10 cellular contexts compared by ENCODE assay signal in the genomic region with DNA sequence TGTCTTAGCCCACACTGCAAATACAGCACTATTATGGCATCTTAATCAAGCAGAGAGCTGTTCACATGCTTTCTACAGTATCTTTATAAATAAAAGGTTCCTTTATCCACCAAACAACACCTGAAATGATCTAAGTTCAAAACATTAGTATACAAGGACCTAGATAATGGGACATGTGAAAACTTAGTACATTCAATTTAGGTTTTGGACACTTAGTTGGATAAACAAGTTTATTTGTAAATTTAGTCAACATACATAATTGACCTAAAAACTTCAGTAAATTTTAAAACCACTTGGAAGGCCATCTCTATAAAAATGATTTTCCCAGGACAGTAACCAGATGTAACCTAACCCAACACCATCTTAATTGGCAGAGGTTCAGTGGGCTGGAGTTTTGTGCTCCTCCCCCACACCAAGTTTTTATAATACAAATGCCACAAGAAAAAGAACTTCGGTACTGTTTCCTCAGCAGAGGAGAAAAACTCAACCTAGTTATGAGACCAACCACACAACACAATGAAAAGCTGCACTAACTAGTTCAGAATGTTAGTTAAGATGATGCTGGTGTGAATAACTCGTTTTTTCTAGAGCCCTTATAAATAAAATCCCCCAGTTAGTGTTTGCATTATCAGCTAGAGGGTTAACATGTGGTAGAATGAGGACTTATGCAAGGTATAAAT. TPM values are rescaled to one million over a fixed set of nuclear protein-coding genes. Genes with fewer than 3 reads are reported as not detected.
DNase-seq lines count a peak whose midpoint lies in the region; ATAC-seq, FAIRE-seq and TF ChIP-seq lines count a peak whose summit lies in the region.
"Had no signal": no experiment of that assay in that cellular context is flagged by ENCODE, and none has a peak within 500 bp of the region (broad histone marks: within the 10 kb centered on the region; RNA-seq: fewer than 3 reads in every experiment).

No MANE protein-coding gene starts in this region.

- DNase-seq in AG04450 (ENCODE audit: low read depth, low spot score) (no peak), Karpas-422 (no peak), colonic mucosa (no peak), myocyte (ENCODE audit: low read depth) (peak; percentile 41), SKM-1 treated with dmso at 0.1 percent for 144 hours (lab: John Stamatoyannopoulos, UW; ENCODE audit: unreplicated experiment) (no peak), RCC 7860 (ENCODE audit: low spot score) (no peak)
- DNase-seq: NCI-H1436 had no signal

- intact Hi-C loops in colonic mucosa (cut with DNase I) = no loop called here

- ATAC-seq in HG03280 (IDR thresholded peaks at IDR 0.05; ENCODE audit: unreplicated experiment) = no peak
- ATAC-seq in GM18511 (IDR thresholded peaks at IDR 0.05; ENCODE audit: unreplicated experiment) = no peak

- H2AFZ ChIP-seq in Karpas-422 (ENCODE audit: low read length) = no peak overlapping the region

- TF ChIP-seq CTCF in AG04450 (IDR thresholded peaks at IDR 0.05; ENCODE audit: low read depth, low read length) = no peak
- TF ChIP-seq CTCF in colonic mucosa (IDR thresholded peaks at IDR 0.05) = no peak

- POLR2A ChIA-PET in AG04450 (lab: Yijun Ruan, JAX) = interaction anchor here (0.8 to 4.1 kb wide), 4 partner anchors 12 to 78 kb away, joined by 5 to 22 read pairs (median 9); a partner anchor contains a TSS

- H3K27me3 ChIP-seq in AG04450 (ENCODE audit: control insufficient read depth, insufficient read depth, low read length) (no peaks in the 10 kb centered on the region), Karpas-422 (ENCODE audit: low read length) (no peaks in the 10 kb centered on the region), colonic mucosa (no peaks in the 10 kb centered on the region)

- CTCF ChIA-PET in AG04450 (lab: Charles Lee) = interaction anchor here (1.1 to 2.1 kb wide), 2 partner anchors 13 to 144 kb away, joined by 4 to 8 read pairs; a partner anchor contains a TSS

- FAIRE-seq in RCC 7860 (lab: Jason Lieb, UNC) = no peak
- FAIRE-seq: colon had no signal

- H3K36me3 ChIP-seq in Karpas-422 (ENCODE audit: insufficient read depth, low read length) (peaks cover 21% of the 10 kb centered on the region), colonic mucosa (no peaks in the 10 kb centered on the region)

- H3K4me2 ChIP-seq in Karpas-422 (ENCODE audit: low read depth, low read length, poor library complexity, severe bottlenecking) = peak overlapping the region; percentile 95

- H3K4me3 ChIP-seq in AG04450 (ENCODE audit: low read depth, low read length) (peak overlapping the region; percentile 90), Karpas-422 (ENCODE audit: low read length) (0 out of 2 replicates have a peak overlapping the region, but pooled peaks have one; percentile 8), colonic mucosa (peak overlapping the region; percentile 86)

- H4K20me1 ChIP-seq in Karpas-422 (ENCODE audit: insufficient read depth, low read depth, low read length) = peaks cover 32% of the 10 kb centered on the region

- H3K9me3 ChIP-seq in AG04450 (ENCODE audit: control insufficient read depth, insufficient read depth, low read length) (no peaks in the 10 kb centered on the region; the same call in 1 of the 2 replicates), Karpas-422 (ENCODE audit: low read length) (no peaks in the 10 kb centered on the region), colonic mucosa (no peaks in the 10 kb centered on the region)

- H3K27ac ChIP-seq in AG04450 (ENCODE audit: low read depth, low read length) = no peak overlapping the region
- peak overlapping the region; percentile 28 for H3K27ac ChIP-seq in Karpas-422 (ENCODE audit: low read length)
- H3K27ac ChIP-seq in colonic mucosa = peak overlapping the region; percentile 12

- H3K9ac ChIP-seq in Karpas-422 (ENCODE audit: low read length) = no peak overlapping the region
- H3K9ac ChIP-seq in colonic mucosa (ENCODE audit: low read depth in 2 of 2, low read length in 2 of 2) = peak overlapping the region; percentile 38 to 39

- no peaks in the 10 kb centered on the region for H3K9me2 ChIP-seq in Karpas-422 (replicated peaks; ENCODE audit: insufficient read depth, low read length)

- H3K4me1 ChIP-seq in Karpas-422 (ENCODE audit: low read length) = peaks cover 33% of the 10 kb centered on the region
- no peaks in the 10 kb centered on the region for H3K4me1 ChIP-seq in colonic mucosa

- peaks cover 14% of the 10 kb centered on the region for H3K79me2 ChIP-seq in Karpas-422 (ENCODE audit: low read length)

RNA-seq across cellular contexts. Expression of a gene that starts 7.2 kb away (rescaled TPM):
- 11.1 and 11.4 TPM in 2 replicates for polyA plus RNA-seq in AG04450 (2011; rRNA removed)
- 11.3 and 13.7 TPM in 2 replicates for polyA minus RNA-seq in AG04450 (2011; rRNA and poly(A)+ RNA removed)
- 22.9 and 49.0 TPM in 2 replicates for total RNA-seq in Karpas-422 (2014; rRNA removed; shearing (Covaris generic); ENCODE audit: low replicate concordance)
- total RNA-seq in colonic mucosa (10 to 100 TPM; 18.4 to 26.0 TPM), myocyte (12.7 and 23.6 TPM in 2 replicates)
- 17.6 TPM for polyA plus RNA-seq in myocyte (2012)

RNA-seq across cellular contexts. Expression of a gene that starts 12.4 kb away (rescaled TPM):
- polyA plus RNA-seq in AG04450 (2011; rRNA removed) = 12.4 and 16.8 TPM in 2 replicates
- 9.2 and 17.0 TPM in 2 replicates for polyA minus RNA-seq in AG04450 (2011; rRNA and poly(A)+ RNA removed)
- total RNA-seq in Karpas-422 (2014; rRNA removed; shearing (Covaris generic); ENCODE audit: low replicate concordance) = 23.9 and 28.3 TPM in 2 replicates
- total RNA-seq in colonic mucosa = 10 to 100 TPM; 21.3 to 23.6 TPM
- 18.5 and 24.0 TPM in 2 replicates for total RNA-seq in myocyte
- 35.6 TPM for polyA plus RNA-seq in myocyte (2012)

RNA-seq across cellular contexts. Expression of a gene that starts 56.1 kb away (rescaled TPM):
- polyA plus RNA-seq in AG04450 (2011; rRNA removed) = 0.21 and 0.31 TPM in 2 replicates
- polyA minus RNA-seq in AG04450 (2011; rRNA and poly(A)+ RNA removed) = 0.61 and 1.3 TPM in 2 replicates
- 0.11 and 0.19 TPM in 2 replicates for total RNA-seq in Karpas-422 (2014; rRNA removed; shearing (Covaris generic); ENCODE audit: low replicate concordance)
- total RNA-seq in colonic mucosa = 100 to 1,000 TPM; 267 to 272 TPM
- total RNA-seq in myocyte = 0.13 TPM in 1 of 2 replicates, not detected in the other
- polyA plus RNA-seq in myocyte (2012) = 1.5 TPM

Comparison
In these comparisons a context has a peak if more than half of its experiments do, and no peak if none do; other contexts are left out.
1. H3K4me3 ChIP-seq: peak in every context shown above with its lines; median percentile 90 in AG04450; 86 in colonic mucosa; 8 in Karpas-422.
2. RNA of a gene that starts 56.1 kb away (total RNA-seq): 267 to 272 TPM in colonic mucosa; 0.11 to 0.19 TPM in Karpas-422 and 0.13 TPM in myocyte; every median in the first group is over 100 times any median in the second.